8 cellular contexts compared by ENCODE assay signal in the genomic region with DNA sequence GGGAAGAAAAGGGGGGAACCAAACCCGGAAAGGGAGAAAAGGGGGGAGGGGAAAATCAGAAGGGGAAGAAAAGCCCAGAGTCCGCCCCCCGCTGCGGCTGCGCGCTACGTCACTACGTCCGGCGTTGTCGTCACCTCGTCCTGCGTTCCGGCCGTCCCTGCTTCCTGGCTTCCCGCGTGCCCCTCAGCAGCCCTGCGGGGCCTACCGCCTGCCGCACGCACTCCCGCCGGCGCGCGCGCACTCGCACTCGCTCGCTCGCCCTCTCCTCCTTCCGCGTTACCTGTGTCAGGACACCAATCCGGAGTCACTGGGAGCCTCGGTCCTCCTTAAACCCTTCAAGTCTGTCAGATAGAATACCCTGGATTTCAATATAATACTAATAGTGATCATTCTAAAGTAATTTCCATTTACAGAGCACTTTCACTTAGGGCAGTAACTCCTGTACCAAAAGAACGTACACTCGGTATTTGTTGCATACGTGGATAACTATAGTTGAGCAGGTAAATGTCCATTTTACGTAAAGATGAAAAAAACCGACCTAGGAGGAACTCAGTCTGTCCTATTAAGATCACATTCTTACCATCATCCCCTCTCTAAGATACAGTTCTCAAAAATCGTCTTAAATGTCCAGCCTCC. TPM values are rescaled to one million over a fixed set of nuclear protein-coding genes. Genes with fewer than 3 reads are reported as not detected.
DNase-seq lines count a peak whose midpoint lies in the region; ATAC-seq lines count a peak whose summit lies in the region.

A gene (minus strand): TSS at position 113 of the 636 bp plus-strand sequence. CDS start 120,615 bp downstream, outside the sequence.

- peaks cover 21 to 32% (median 26%) of the 10 kb centered on the region in 3 donors for H3K4me1 Mint-ChIP-seq in IgD-negative memory B cell

- peak within 1 kb of the TSS; percentile 96 to 98 (median 96) for H3K4me3 Mint-ChIP-seq in IgD-negative memory B cell

- peak; percentile 95 for ATAC-seq in GM21576 (IDR thresholded peaks at IDR 0.05; ENCODE audit: unreplicated experiment)

- peak; percentile 94 for DNase-seq in DMS114 treated with DMSO at 0.1 percent for 48 hours (lab: John Stamatoyannopoulos, UW; ENCODE audit: unreplicated experiment)
- DNase-seq in OCI-M1 (lab: John Stamatoyannopoulos, UW) = peak; percentile 97
- peak; percentile 95 for DNase-seq in activated T-cell treated with anti-CD3 and anti-CD28 coated beads for 24 hours (ENCODE audit: low read depth)
- peak; percentile 95 for DNase-seq in epidermal melanocyte (ENCODE audit: insufficient read length, low spot score)
- peak; percentile 92 for DNase-seq in middle frontal gyrus (ENCODE audit: extremely low spot score, low spot score)
- peak; percentile 91 for DNase-seq in stimulated activated CD8-positive, alpha-beta memory T cell treated with anti-CD3 and anti-CD28 coated beads, Interleukin-2, amount 100 ng/mL, for 1 hour (ENCODE audit: low read depth in 2 of 2)

- H3K9me3 Mint-ChIP-seq in IgD-negative memory B cell = no peaks in the 10 kb centered on the region

- peaks cover 7% of the 10 kb centered on the region for H3K36me3 Mint-ChIP-seq in IgD-negative memory B cell

- H3K27me3 Mint-ChIP-seq in IgD-negative memory B cell = no peaks in the 10 kb centered on the region

- H3K27ac Mint-ChIP-seq in IgD-negative memory B cell = peak within 1 kb of the TSS; percentile 99

RNA-seq across cellular contexts. Expression of the gene that starts here (rescaled TPM):
- 19.2 TPM for polyA plus RNA-seq in IgD-negative memory B cell

Comparison
In these comparisons a context has a peak if more than half of its experiments do, and no peak if none do; other contexts are left out.
1. Peak in every context shown above with its lines: DNase-seq and ATAC-seq.